In genomic region chr2:240832205-240832727, GRCh38 we compare ENCODE assay signal across 9 cellular contexts. TPM values are rescaled to one million over a fixed set of nuclear protein-coding genes. Genes with fewer than 3 reads are reported as not detected.
DNase-seq lines count a peak whose midpoint lies in the region; ATAC-seq, FAIRE-seq and TF ChIP-seq lines count a peak whose summit lies in the region.
"Had no signal": no experiment of that assay in that cellular context is flagged by ENCODE, and none has a peak within 500 bp of the region (broad histone marks: within the 10 kb centered on the region; RNA-seq: fewer than 3 reads in every experiment).

No MANE protein-coding gene starts in this region.

- H3K4me1 ChIP-seq in stomach smooth muscle (ENCODE audit: control insufficient read depth, insufficient read depth, low read length): peaks cover 9% of the 10 kb centered on the region

- ATAC-seq in GM21737 (IDR thresholded peaks at IDR 0.05; ENCODE audit: unreplicated experiment): peak; percentile 82

- DNase-seq in DMS 273 treated with DMSO at 0.1 percent for 48 hours (lab: John Stamatoyannopoulos, UW) (peak; percentile 75), LNCaP clone FGC (ENCODE audit: low read depth) (peak; percentile 52), SK-MEL-5 (ENCODE audit: low read depth, low spot score) (peak; percentile 93), frontal cortex (ENCODE audit: low spot score in 2 of 2) (peak; percentile 90 to 93), nucleus accumbens (lab: John Stamatoyannopoulos, UW) (peak; percentile 48 to 99 (median 93))
- DNase-seq in activated gamma-delta T cell treated with anti-CD3 and anti-CD28 coated beads, Interleukin-2, amount 50 U/mL, for 16 hours (ENCODE audit: low read depth): peak; percentile 94

- peak overlapping the region; percentile 39 for H3K4me3 ChIP-seq in LNCaP clone FGC (ENCODE audit: low read depth, low read length)
- peak overlapping the region; percentile 62 to 81 for H3K4me3 ChIP-seq in stomach smooth muscle (ENCODE audit: low read length in 2 of 2)

- no peaks in the 10 kb centered on the region for H3K9me3 ChIP-seq in stomach smooth muscle (ENCODE audit: control insufficient read depth in 2 of 2, low read length in 2 of 2)

- in situ Hi-C loops in SK-MEL-5 (cut with HindIII; ENCODE audit: low pct_unique_long_range_greater_than_20kb, low sequenced_read_pairs): no loop called here

- no peak overlapping the region for H3K27ac ChIP-seq in stomach smooth muscle (ENCODE audit: low read length)

- no peaks in the 10 kb centered on the region for H3K36me3 ChIP-seq in stomach smooth muscle (ENCODE audit: control insufficient read depth in 2 of 2, insufficient read depth in 2 of 2, low read length in 2 of 2)

- no peak for FAIRE-seq in frontal cortex (lab: Jason Lieb, UNC)

- no peak for TF ChIP-seq CTCF in LNCaP clone FGC (IDR thresholded peaks at IDR 0.05; ENCODE audit: control insufficient read depth, extremely low read depth, insufficient read depth)

- peak overlapping the region in 1 of 2 donors; percentile 63 for H3K9ac ChIP-seq in stomach smooth muscle (ENCODE audit: low read length in 2 of 2)

- H3K27me3 ChIP-seq in stomach smooth muscle (ENCODE audit: control insufficient read depth in 1 of 2, insufficient read depth in 2 of 2, low read length in 2 of 2): peaks cover 5 to 10% of the 10 kb centered on the region in 2 donors

RNA-seq across cellular contexts. Expression of gene KIF1A, which starts 12.2 kb away (rescaled TPM):
- 0.50 TPM in 1 of 2 replicates, not detected in the other for total RNA-seq in SK-MEL-5 (2014; rRNA removed; shearing (Covaris generic))
- 0.30 and 0.85 TPM in 2 replicates for polyA plus RNA-seq in SK-MEL-5 (2015; cell fraction: cytosol; rRNA removed)
- polyA plus RNA-seq in SK-MEL-5 (2015; cell fraction: nucleus; rRNA removed): 0.43 and 1.3 TPM in 2 replicates
- 146 TPM for total RNA-seq in frontal cortex

RNA-seq across cellular contexts. Expression of gene AGXT, which starts 36.4 kb away (rescaled TPM):
- total RNA-seq in SK-MEL-5 (2014; rRNA removed; shearing (Covaris generic)): 0.16 TPM in 1 of 2 replicates, not detected in the other
- polyA plus RNA-seq in SK-MEL-5 (2015; cell fraction: cytosol; rRNA removed): not detected in 2 replicates
- polyA plus RNA-seq in SK-MEL-5 (2015; cell fraction: nucleus; rRNA removed): not detected in 2 replicates
- not detected for total RNA-seq in frontal cortex
- total RNA-seq: T-helper 1 cell treated with Interleukin-12 subunit alpha and Interleukin-12 subunit beta and Interleukin-4 antibody, amounts not matched to agents 30 ng/mL and 1 ng/mL, for 36 hours had no signal

Comparison
In these comparisons a context has a peak if more than half of its experiments do, and no peak if none do; other contexts are left out.
1. RNA of gene KIF1A, which starts 12.2 kb away (total RNA-seq): 146 TPM in frontal cortex (single experiment); 0.50 TPM in SK-MEL-5; every median in the first group is over 10 times any median in the second.
2. Peak in every context shown above with its lines, with median percentiles within 50 percentile points of each other: DNase-seq.